ENCODE assay signal across 1 cellular context in the genomic region with DNA sequence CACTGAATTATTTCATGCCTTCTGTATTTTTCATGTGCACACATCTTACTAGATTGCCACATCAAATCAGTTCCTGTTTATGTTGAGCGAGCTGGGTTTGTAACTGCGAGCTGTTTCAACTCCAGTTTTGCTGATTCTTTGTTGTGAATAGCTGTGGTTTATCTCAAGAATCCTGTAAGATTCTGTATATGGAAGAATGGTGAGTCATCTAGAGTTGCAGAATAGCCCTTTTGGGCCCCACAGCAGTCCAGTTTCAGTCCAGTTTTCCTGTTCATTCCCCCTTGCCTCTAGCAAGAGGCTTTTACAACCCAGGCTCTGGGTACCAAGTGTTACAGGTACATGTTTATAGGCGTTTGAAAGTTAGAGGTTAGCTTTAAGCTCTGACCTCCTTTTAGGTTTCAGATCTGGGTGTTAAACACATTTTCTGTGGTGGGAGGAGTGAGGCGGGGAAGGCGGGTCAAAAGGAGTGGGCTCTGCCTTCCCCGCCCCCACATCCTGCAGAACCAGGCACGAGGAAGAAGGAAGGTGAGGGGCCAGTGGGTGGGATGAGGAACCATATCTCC.
TF ChIP-seq lines count a peak whose summit lies in the region.

No MANE protein-coding gene starts in this region.

TF ChIP-seq in K562, 482 proteins besides CTCF, POLR2A, EP300 and RAD21 (continued from another document and continues in another):
- TF ChIP-seq, protein P1, sequence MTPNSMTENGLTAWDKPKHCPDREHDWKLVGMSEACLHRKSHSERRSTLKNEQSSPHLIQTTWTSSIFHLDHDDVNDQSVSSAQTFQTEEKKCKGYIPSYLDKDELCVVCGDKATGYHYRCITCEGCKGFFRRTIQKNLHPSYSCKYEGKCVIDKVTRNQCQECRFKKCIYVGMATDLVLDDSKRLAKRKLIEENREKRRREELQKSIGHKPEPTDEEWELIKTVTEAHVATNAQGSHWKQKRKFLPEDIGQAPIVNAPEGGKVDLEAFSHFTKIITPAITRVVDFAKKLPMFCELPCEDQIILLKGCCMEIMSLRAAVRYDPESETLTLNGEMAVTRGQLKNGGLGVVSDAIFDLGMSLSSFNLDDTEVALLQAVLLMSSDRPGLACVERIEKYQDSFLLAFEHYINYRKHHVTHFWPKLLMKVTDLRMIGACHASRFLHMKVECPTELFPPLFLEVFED (CRISPR knock-in tag; conservative IDR thresholded peaks at IDR 0.05) = no peak
- TF ChIP-seq EGR1 (conservative IDR thresholded peaks at IDR 0.05) (peak; percentile 92), COPS2 (conservative IDR thresholded peaks at IDR 0.05) (no peak), MIER1 (IDR thresholded peaks at IDR 0.05; ENCODE audit: low read depth) (no peak), BCOR (IDR thresholded peaks at IDR 0.05) (peak; percentile 51; the same call in 1 of the 2 replicates), GATA2 (CRISPR knock-in tag; IDR thresholded peaks at IDR 0.05) (no peak), RFX5 (IDR thresholded peaks at IDR 0.05; ENCODE audit: low read depth, low read length) (no peak), ZNF79 (CRISPR knock-in tag; IDR thresholded peaks at IDR 0.05; ENCODE audit: low read depth) (no peak), ELF1 (tag; IDR thresholded peaks at IDR 0.05) (peak; percentile 71), HNRNPUL1 (IDR thresholded peaks at IDR 0.05; ENCODE audit: low read length) (no peak), THRAP3 (IDR thresholded peaks at IDR 0.05; ENCODE audit: borderline replicate concordance) (no peak), GTF2E2 (tag; IDR thresholded peaks at IDR 0.05) (no peak), RAD51 (IDR thresholded peaks at IDR 0.05; ENCODE audit: borderline replicate concordance, low read depth) (no peak), FUS (optimal IDR thresholded peaks at IDR 0.05; ENCODE audit: low read depth, low read length) (no peak), JUN (IDR thresholded peaks at IDR 0.05; ENCODE audit: borderline replicate concordance, low read depth, low read length) (peak; percentile 89), JUN (CRISPR knock-in tag; IDR thresholded peaks at IDR 0.05; ENCODE audit: borderline replicate concordance) (no peak), ZSCAN32 (CRISPR knock-in tag; IDR thresholded peaks at IDR 0.05) (no peak), CXXC5 (CRISPR knock-in tag; IDR thresholded peaks at IDR 0.05) (peak; percentile 31; the same call in 1 of the 2 replicates), DMBX1 (CRISPR knock-in tag; IDR thresholded peaks at IDR 0.05; ENCODE audit: borderline replicate concordance) (no peak), FOS (IDR thresholded peaks at IDR 0.05; ENCODE audit: extremely low read depth, insufficient read length) (peak; percentile 63), HDAC1 (IDR thresholded peaks at IDR 0.05) (peak; percentile 64 to 96; a peak in 2 of 4 replicates), SP2 (IDR thresholded peaks at IDR 0.05; ENCODE audit: extremely low read depth, low read depth, low read length, poor library complexity, severe bottlenecking) (no peak), DDX20 (tag; IDR thresholded peaks at IDR 0.05; ENCODE audit: low read depth) (no peak), KAT8 (IDR thresholded peaks at IDR 0.05; ENCODE audit: low read depth) (no peak), HOXB6 (CRISPR knock-in tag; IDR thresholded peaks at IDR 0.05; ENCODE audit: borderline replicate concordance) (no peak), ZNF311 (CRISPR knock-in tag; IDR thresholded peaks at IDR 0.05) (no peak), ZNF3 (CRISPR knock-in tag; IDR thresholded peaks at IDR 0.05) (no peak), BRF1 (IDR thresholded peaks at IDR 0.05; ENCODE audit: borderline replicate concordance, extremely low read depth, insufficient read length) (no peak), CHCHD3 (CRISPR knock-in tag; IDR thresholded peaks at IDR 0.05) (no peak), ZSCAN29 (IDR thresholded peaks at IDR 0.05) (no peak)
- TF ChIP-seq, protein P2, sequence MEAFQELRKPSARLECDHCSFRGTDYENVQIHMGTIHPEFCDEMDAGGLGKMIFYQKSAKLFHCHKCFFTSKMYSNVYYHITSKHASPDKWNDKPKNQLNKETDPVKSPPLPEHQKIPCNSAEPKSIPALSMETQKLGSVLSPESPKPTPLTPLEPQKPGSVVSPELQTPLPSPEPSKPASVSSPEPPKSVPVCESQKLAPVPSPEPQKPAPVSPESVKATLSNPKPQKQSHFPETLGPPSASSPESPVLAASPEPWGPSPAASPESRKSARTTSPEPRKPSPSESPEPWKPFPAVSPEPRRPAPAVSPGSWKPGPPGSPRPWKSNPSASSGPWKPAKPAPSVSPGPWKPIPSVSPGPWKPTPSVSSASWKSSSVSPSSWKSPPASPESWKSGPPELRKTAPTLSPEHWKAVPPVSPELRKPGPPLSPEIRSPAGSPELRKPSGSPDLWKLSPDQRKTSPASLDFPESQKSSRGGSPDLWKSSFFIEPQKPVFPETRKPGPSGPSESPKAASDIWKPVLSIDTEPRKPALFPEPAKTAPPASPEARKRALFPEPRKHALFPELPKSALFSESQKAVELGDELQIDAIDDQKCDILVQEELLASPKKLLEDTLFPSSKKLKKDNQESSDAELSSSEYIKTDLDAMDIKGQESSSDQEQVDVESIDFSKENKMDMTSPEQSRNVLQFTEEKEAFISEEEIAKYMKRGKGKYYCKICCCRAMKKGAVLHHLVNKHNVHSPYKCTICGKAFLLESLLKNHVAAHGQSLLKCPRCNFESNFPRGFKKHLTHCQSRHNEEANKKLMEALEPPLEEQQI (IDR thresholded peaks at IDR 0.05) = no peak
- TF ChIP-seq, protein P3, sequence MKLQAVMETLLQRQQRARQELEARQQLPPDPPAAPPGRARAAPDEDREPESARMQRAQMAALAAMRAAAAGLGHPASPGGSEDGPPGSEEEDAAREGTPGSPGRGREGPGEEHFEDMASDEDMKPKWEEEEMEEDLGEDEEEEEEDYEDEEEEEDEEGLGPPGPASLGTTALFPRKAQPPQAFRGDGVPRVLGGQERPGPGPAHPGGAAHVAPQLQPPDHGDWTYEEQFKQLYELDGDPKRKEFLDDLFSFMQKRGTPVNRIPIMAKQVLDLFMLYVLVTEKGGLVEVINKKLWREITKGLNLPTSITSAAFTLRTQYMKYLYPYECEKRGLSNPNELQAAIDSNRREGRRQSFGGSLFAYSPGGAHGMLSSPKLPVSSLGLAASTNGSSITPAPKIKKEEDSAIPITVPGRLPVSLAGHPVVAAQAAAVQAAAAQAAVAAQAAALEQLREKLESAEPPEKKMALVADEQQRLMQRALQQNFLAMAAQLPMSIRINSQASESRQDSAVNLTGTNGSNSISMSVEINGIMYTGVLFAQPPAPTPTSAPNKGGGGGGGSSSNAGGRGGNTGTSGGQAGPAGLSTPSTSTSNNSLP (IDR thresholded peaks at IDR 0.05; ENCODE audit: borderline replicate concordance, low read depth, low read length) = peak; percentile 86; the same call in 1 of the 2 replicates
- TF ChIP-seq, protein P4, sequence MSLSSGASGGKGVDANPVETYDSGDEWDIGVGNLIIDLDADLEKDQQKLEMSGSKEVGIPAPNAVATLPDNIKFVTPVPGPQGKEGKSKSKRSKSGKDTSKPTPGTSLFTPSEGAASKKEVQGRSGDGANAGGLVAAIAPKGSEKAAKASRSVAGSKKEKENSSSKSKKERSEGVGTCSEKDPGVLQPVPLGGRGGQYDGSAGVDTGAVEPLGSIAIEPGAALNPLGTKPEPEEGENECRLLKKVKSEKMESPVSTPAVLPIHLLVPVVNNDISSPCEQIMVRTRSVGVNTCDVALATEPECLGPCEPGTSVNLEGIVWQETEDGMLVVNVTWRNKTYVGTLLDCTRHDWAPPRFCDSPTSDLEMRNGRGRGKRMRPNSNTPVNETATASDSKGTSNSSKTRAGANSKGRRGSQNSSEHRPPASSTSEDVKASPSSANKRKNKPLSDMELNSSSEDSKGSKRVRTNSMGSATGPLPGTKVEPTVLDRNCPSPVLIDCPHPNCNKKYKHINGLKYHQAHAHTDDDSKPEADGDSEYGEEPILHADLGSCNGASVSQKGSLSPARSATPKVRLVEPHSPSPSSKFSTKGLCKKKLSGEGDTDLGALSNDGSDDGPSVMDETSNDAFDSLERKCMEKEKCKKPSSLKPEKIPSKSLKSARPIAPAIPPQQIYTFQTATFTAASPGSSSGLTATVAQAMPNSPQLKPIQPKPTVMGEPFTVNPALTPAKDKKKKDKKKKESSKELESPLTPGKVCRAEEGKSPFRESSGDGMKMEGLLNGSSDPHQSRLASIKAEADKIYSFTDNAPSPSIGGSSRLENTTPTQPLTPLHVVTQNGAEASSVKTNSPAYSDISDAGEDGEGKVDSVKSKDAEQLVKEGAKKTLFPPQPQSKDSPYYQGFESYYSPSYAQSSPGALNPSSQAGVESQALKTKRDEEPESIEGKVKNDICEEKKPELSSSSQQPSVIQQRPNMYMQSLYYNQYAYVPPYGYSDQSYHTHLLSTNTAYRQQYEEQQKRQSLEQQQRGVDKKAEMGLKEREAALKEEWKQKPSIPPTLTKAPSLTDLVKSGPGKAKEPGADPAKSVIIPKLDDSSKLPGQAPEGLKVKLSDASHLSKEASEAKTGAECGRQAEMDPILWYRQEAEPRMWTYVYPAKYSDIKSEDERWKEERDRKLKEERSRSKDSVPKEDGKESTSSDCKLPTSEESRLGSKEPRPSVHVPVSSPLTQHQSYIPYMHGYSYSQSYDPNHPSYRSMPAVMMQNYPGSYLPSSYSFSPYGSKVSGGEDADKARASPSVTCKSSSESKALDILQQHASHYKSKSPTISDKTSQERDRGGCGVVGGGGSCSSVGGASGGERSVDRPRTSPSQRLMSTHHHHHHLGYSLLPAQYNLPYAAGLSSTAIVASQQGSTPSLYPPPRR (CRISPR knock-in tag; IDR thresholded peaks at IDR 0.05; ENCODE audit: borderline replicate concordance) = no peak
- TF ChIP-seq, protein P5, sequence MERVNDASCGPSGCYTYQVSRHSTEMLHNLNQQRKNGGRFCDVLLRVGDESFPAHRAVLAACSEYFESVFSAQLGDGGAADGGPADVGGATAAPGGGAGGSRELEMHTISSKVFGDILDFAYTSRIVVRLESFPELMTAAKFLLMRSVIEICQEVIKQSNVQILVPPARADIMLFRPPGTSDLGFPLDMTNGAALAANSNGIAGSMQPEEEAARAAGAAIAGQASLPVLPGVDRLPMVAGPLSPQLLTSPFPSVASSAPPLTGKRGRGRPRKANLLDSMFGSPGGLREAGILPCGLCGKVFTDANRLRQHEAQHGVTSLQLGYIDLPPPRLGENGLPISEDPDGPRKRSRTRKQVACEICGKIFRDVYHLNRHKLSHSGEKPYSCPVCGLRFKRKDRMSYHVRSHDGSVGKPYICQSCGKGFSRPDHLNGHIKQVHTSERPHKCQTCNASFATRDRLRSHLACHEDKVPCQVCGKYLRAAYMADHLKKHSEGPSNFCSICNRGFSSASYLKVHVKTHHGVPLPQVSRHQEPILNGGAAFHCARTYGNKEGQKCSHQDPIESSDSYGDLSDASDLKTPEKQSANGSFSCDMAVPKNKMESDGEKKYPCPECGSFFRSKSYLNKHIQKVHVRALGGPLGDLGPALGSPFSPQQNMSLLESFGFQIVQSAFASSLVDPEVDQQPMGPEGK (CRISPR knock-in tag; IDR thresholded peaks at IDR 0.05; ENCODE audit: borderline replicate concordance) = no peak
- TF ChIP-seq, protein P6, sequence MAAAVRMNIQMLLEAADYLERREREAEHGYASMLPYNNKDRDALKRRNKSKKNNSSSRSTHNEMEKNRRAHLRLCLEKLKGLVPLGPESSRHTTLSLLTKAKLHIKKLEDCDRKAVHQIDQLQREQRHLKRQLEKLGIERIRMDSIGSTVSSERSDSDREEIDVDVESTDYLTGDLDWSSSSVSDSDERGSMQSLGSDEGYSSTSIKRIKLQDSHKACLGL (CRISPR knock-in tag; IDR thresholded peaks at IDR 0.05; ENCODE audit: borderline replicate concordance, poor library complexity, severe bottlenecking) = no peak
- TF ChIP-seq, protein P7, sequence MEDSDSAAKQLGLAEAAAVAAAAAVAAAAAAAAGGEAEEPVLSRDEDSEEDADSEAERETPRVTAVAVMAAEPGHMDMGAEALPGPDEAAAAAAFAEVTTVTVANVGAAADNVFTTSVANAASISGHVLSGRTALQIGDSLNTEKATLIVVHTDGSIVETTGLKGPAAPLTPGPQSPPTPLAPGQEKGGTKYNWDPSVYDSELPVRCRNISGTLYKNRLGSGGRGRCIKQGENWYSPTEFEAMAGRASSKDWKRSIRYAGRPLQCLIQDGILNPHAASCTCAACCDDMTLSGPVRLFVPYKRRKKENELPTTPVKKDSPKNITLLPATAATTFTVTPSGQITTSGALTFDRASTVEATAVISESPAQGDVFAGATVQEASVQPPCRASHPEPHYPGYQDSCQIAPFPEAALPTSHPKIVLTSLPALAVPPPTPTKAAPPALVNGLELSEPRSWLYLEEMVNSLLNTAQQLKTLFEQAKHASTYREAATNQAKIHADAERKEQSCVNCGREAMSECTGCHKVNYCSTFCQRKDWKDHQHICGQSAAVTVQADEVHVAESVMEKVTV (CRISPR knock-in tag; IDR thresholded peaks at IDR 0.05) = no peak
- TF ChIP-seq, protein P8, sequence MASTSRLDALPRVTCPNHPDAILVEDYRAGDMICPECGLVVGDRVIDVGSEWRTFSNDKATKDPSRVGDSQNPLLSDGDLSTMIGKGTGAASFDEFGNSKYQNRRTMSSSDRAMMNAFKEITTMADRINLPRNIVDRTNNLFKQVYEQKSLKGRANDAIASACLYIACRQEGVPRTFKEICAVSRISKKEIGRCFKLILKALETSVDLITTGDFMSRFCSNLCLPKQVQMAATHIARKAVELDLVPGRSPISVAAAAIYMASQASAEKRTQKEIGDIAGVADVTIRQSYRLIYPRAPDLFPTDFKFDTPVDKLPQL (IDR thresholded peaks at IDR 0.05; ENCODE audit: extremely low read depth, insufficient read length) = no peak
- TF ChIP-seq, protein P9, sequence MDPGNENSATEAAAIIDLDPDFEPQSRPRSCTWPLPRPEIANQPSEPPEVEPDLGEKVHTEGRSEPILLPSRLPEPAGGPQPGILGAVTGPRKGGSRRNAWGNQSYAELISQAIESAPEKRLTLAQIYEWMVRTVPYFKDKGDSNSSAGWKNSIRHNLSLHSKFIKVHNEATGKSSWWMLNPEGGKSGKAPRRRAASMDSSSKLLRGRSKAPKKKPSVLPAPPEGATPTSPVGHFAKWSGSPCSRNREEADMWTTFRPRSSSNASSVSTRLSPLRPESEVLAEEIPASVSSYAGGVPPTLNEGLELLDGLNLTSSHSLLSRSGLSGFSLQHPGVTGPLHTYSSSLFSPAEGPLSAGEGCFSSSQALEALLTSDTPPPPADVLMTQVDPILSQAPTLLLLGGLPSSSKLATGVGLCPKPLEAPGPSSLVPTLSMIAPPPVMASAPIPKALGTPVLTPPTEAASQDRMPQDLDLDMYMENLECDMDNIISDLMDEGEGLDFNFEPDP (CRISPR knock-in tag; IDR thresholded peaks at IDR 0.05) = no peak
- TF ChIP-seq, protein P10, sequence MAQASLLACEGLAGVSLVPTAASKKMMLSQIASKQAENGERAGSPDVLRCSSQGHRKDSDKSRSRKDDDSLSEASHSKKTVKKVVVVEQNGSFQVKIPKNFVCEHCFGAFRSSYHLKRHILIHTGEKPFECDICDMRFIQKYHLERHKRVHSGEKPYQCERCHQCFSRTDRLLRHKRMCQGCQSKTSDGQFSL (CRISPR knock-in tag; IDR thresholded peaks at IDR 0.05) = no peak
- TF ChIP-seq, protein P10 (tag; IDR thresholded peaks at IDR 0.05) = no peak
- TF ChIP-seq, protein P11, sequence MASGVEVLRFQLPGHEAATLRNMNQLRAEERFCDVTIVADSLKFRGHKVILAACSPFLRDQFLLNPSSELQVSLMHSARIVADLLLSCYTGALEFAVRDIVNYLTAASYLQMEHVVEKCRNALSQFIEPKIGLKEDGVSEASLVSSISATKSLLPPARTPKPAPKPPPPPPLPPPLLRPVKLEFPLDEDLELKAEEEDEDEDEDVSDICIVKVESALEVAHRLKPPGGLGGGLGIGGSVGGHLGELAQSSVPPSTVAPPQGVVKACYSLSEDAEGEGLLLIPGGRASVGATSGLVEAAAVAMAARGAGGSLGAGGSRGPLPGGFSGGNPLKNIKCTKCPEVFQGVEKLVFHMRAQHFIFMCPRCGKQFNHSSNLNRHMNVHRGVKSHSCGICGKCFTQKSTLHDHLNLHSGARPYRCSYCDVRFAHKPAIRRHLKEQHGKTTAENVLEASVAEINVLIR (CRISPR knock-in tag; IDR thresholded peaks at IDR 0.05) = no peak
